14 cellular contexts compared by ENCODE assay signal in the genomic region with DNA sequence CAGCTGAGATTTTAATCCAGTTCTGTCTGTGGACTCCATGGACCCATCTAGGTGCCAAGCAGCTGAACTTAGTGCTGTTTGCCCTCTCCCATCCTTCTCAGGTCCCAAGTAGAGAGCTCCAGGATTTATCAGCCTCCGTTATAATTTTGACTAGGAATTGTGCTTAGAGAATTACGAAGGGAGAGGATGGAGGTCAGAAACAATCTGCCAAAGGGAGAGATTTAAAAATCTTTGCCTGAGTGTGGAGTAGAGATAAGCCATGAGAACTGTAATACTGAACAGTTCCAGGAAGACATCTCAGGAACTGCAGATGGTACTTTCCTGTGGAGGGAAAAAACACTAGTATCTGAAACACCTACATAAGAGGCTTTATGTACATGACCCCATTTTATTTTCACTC. TPM values are rescaled to one million over a fixed set of nuclear protein-coding genes. Genes with fewer than 3 reads are reported as not detected.
DNase-seq lines count a peak whose midpoint lies in the region; ATAC-seq lines count a peak whose summit lies in the region.
"Had no signal": no experiment of that assay in that cellular context is flagged by ENCODE, and none has a peak within 500 bp of the region (broad histone marks: within the 10 kb centered on the region; RNA-seq: fewer than 3 reads in every experiment).

No MANE protein-coding gene starts in this region.

- H3K27ac ChIP-seq in CD4-positive, alpha-beta memory T cell (ENCODE audit: low read depth, low read length) = no peak overlapping the region
- H3K27ac ChIP-seq in GM23248 = peak overlapping the region; percentile 20; the same call in 1 of the 2 replicates
- H3K27ac ChIP-seq: left lung, parathyroid adenoma, thoracic aorta had no signal

- no peak for DNase-seq in CD4-positive, alpha-beta memory T cell
- DNase-seq in GM23248 (no peak), SW 1271 (lab: John Stamatoyannopoulos, UW) (no peak)
- no peak for DNase-seq in activated T-helper 2 cell treated with anti-CD3 and anti-CD28 coated beads, Interferon-gamma antibody, Interleukin-2, Interleukin-4, amounts not matched to agents 10 μg/mL and 5 μg/mL and 100 μg/mL, durations not matched to agents 14 hours and 24 hours and 36 hours (ENCODE audit: low spot score)
- no peak for DNase-seq in naive thymus-derived CD8-positive, alpha-beta T cell
- no peak for DNase-seq in stimulated activated CD4-positive, alpha-beta T cell treated with anti-CD3 and anti-CD28 coated beads, Interleukin-15, amount 100 ng/mL, for 24 hours
- DNase-seq: activated CD4-positive, CD25-positive, alpha-beta regulatory T cell; H7; left lung; NCI-H187 treated with DMSO at 0.1 percent for 48 hours had no signal

- H4K20me1 ChIP-seq in GM23248 (ENCODE audit: insufficient read depth) = no peaks in the 10 kb centered on the region

- no peak overlapping the region for H3K9ac ChIP-seq in GM23248
- H3K9ac ChIP-seq: parathyroid adenoma had no signal

- POLR2A ChIA-PET in CD4-positive, alpha-beta memory T cell (lab: Charles Lee; ENCODE audit: partially characterized antibody) = interaction anchor here (2.6 to 4.2 kb wide), 2 partner anchors 28 to 37 kb away, joined by 8 to 22 read pairs; partner anchors contain the start of genes CEP95, DDX5 and POLG2
- POLR2A ChIA-PET in naive thymus-derived CD8-positive, alpha-beta T cell (lab: Charles Lee) = interaction anchor here (1.0 to 1.2 kb wide), 2 partner anchors 9 to 28 kb away, joined by 3 to 4 read pairs; partner anchors contain the start of gene DDX5

- CTCF ChIA-PET in CD4-positive, alpha-beta memory T cell (lab: Charles Lee; ENCODE audit: partially characterized antibody) = interaction anchor here (1.1 to 3.6 kb wide), 6 partner anchors 8 to 212 kb away, joined by 3 to 22 read pairs (median 5); no protein-coding TSS in a partner anchor

- peaks cover 0 to 2% (median 0%) of the 10 kb centered on the region in 4 donors for H3K4me1 Mint-ChIP-seq in CD4-positive, alpha-beta memory T cell
- peaks cover 9% of the 10 kb centered on the region for H3K4me1 Mint-ChIP-seq in activated T-helper 2 cell treated with anti-CD3 and anti-CD28 coated beads, Interferon-gamma antibody, Interleukin-2, Interleukin-4, amounts not matched to agents 10 μg/mL and 5 μg/mL and 100 μg/mL, durations not matched to agents 14 hours and 24 hours and 36 hours (ENCODE audit: low read depth)
- H3K4me1 Mint-ChIP-seq in naive thymus-derived CD8-positive, alpha-beta T cell = peaks cover 0 to 5% (median under 1%) of the 10 kb centered on the region in 4 donors

- in situ Hi-C loops in GM23248 (cut with MboI) = no loop called here

- H3K9me3 ChIP-seq in CD4-positive, alpha-beta memory T cell (ENCODE audit: control insufficient read depth in 1 of 2, low read length in 2 of 2) = no peaks in the 10 kb centered on the region
- H3K9me3 ChIP-seq in GM23248 (ENCODE audit: low read depth) = no peaks in the 10 kb centered on the region
- H3K9me3 ChIP-seq: left lung, thoracic aorta had no signal

- 98 to 100% methylated on average over 2 of the region's 2 CpGs for WGBS in GM23248 (ENCODE audit: low coverage in 1 of 2, low lambda C conversion rate in 2 of 2, missing lambda C conversion rate in 2 of 2), 2 experiments

- no peak overlapping the region for H3K4me2 ChIP-seq in GM23248 (ENCODE audit: unreplicated experiment)

- peaks cover 100% of the 10 kb centered on the region for H3F3A ChIP-seq in GM23248 (ENCODE audit: insufficient read depth)

- peaks cover 20% of the 10 kb centered on the region for H3K79me2 ChIP-seq in GM23248 (ENCODE audit: insufficient read depth)
- H3K79me2 ChIP-seq: parathyroid adenoma had no signal

- peaks cover 82% of the 10 kb centered on the region for H3K36me3 ChIP-seq in CD4-positive, alpha-beta memory T cell (ENCODE audit: insufficient read depth, low read length)
- H3K36me3 ChIP-seq in GM23248 (ENCODE audit: low read depth) = peaks cover 89% of the 10 kb centered on the region

- ATAC-seq in naive thymus-derived CD8-positive, alpha-beta T cell = no peak
- no peak for ATAC-seq in HG02610 (IDR thresholded peaks at IDR 0.05; ENCODE audit: unreplicated experiment)

- H3K9me3 Mint-ChIP-seq in CD4-positive, alpha-beta memory T cell = peaks cover 0 to 1% (median 0%) of the 10 kb centered on the region in 8 donors
- no peaks in the 10 kb centered on the region for H3K9me3 Mint-ChIP-seq in activated T-helper 2 cell treated with anti-CD3 and anti-CD28 coated beads, Interferon-gamma antibody, Interleukin-2, Interleukin-4, amounts not matched to agents 10 μg/mL and 5 μg/mL and 100 μg/mL, durations not matched to agents 14 hours and 24 hours and 36 hours
- H3K9me3 Mint-ChIP-seq in naive thymus-derived CD8-positive, alpha-beta T cell = no peaks in the 10 kb centered on the region

- no peak overlapping the region for H3K4me3 ChIP-seq in CD4-positive, alpha-beta memory T cell (ENCODE audit: low read length in 2 of 2)
- H3K4me3 ChIP-seq in GM23248 = no peak overlapping the region
- H3K4me3 ChIP-seq: left lung, thoracic aorta had no signal

- H2AFZ ChIP-seq in GM23248 = no peak overlapping the region
- H2AFZ ChIP-seq: parathyroid adenoma had no signal

- no peaks in the 10 kb centered on the region for H3K27me3 ChIP-seq in CD4-positive, alpha-beta memory T cell (ENCODE audit: insufficient read depth, low read length)
- no peaks in the 10 kb centered on the region for H3K27me3 ChIP-seq in GM23248 (replicated peaks; ENCODE audit: insufficient read depth)
- H3K27me3 ChIP-seq: left lung had no signal

- intact Hi-C loops in CD4-positive, alpha-beta memory T cell (cut with micrococcal nuclease) = loop anchor here (10.0 kb wide), 1 partner anchor 111 kb away; no protein-coding TSS in a partner anchor
- intact Hi-C loops in activated T-helper 2 cell treated with anti-CD3 and anti-CD28 coated beads, Interferon-gamma antibody, Interleukin-2, Interleukin-4, amounts not matched to agents 10 μg/mL and 5 μg/mL and 100 μg/mL, durations not matched to agents 14 hours and 24 hours and 36 hours (cut with micrococcal nuclease) = no loop called here

- H3K4me1 ChIP-seq in CD4-positive, alpha-beta memory T cell (ENCODE audit: insufficient read depth, low read length) = no peaks in the 10 kb centered on the region
- H3K4me1 ChIP-seq in GM23248 (ENCODE audit: insufficient read depth) = no peaks in the 10 kb centered on the region
- H3K4me1 ChIP-seq: left lung, parathyroid adenoma had no signal

- H3K36me3 Mint-ChIP-seq in CD4-positive, alpha-beta memory T cell = peaks cover 59 to 88% of the 10 kb centered on the region in 2 donors
- peaks cover 74% of the 10 kb centered on the region for H3K36me3 Mint-ChIP-seq in activated T-helper 2 cell treated with anti-CD3 and anti-CD28 coated beads, Interferon-gamma antibody, Interleukin-2, Interleukin-4, amounts not matched to agents 10 μg/mL and 5 μg/mL and 100 μg/mL, durations not matched to agents 14 hours and 24 hours and 36 hours (ENCODE audit: low read depth)
- H3K36me3 Mint-ChIP-seq in naive thymus-derived CD8-positive, alpha-beta T cell = peaks cover 9 to 97% (median 25%) of the 10 kb centered on the region in 3 donors

- no peak overlapping the region for H3K4me3 Mint-ChIP-seq in CD4-positive, alpha-beta memory T cell
- no peak overlapping the region for H3K4me3 Mint-ChIP-seq in activated T-helper 2 cell treated with anti-CD3 and anti-CD28 coated beads, Interferon-gamma antibody, Interleukin-2, Interleukin-4, amounts not matched to agents 10 μg/mL and 5 μg/mL and 100 μg/mL, durations not matched to agents 14 hours and 24 hours and 36 hours (ENCODE audit: low read depth)
- H3K4me3 Mint-ChIP-seq in naive thymus-derived CD8-positive, alpha-beta T cell = no peak overlapping the region
- H3K4me3 Mint-ChIP-seq: activated naive CD8-positive, alpha-beta T cell had no signal

- H3K27ac Mint-ChIP-seq in CD4-positive, alpha-beta memory T cell = peak overlapping the region in 4 of 7 donors; percentile 13 to 48 (median 40)
- peak overlapping the region; percentile 34 for H3K27ac Mint-ChIP-seq in activated T-helper 2 cell treated with anti-CD3 and anti-CD28 coated beads, Interferon-gamma antibody, Interleukin-2, Interleukin-4, amounts not matched to agents 10 μg/mL and 5 μg/mL and 100 μg/mL, durations not matched to agents 14 hours and 24 hours and 36 hours
- peak overlapping the region in 8 of 10 donors; percentile 30 to 81 (median 66) for H3K27ac Mint-ChIP-seq in naive thymus-derived CD8-positive, alpha-beta T cell

- H3K27me3 Mint-ChIP-seq in CD4-positive, alpha-beta memory T cell = no peaks in the 10 kb centered on the region
- no peaks in the 10 kb centered on the region for H3K27me3 Mint-ChIP-seq in activated T-helper 2 cell treated with anti-CD3 and anti-CD28 coated beads, Interferon-gamma antibody, Interleukin-2, Interleukin-4, amounts not matched to agents 10 μg/mL and 5 μg/mL and 100 μg/mL, durations not matched to agents 14 hours and 24 hours and 36 hours (ENCODE audit: low read depth)
- H3K27me3 Mint-ChIP-seq in naive thymus-derived CD8-positive, alpha-beta T cell = no peaks in the 10 kb centered on the region
- H3K27me3 Mint-ChIP-seq: activated naive CD8-positive, alpha-beta T cell had no signal

- H3K9me2 ChIP-seq in GM23248 (ENCODE audit: insufficient read depth) = no peaks in the 10 kb centered on the region

RNA-seq across cellular contexts. Expression of gene CEP95, which starts 27.0 kb away (rescaled TPM):
- total RNA-seq in CD4-positive, alpha-beta memory T cell = 100 to 1,000 TPM; 105 to 108 TPM
- polyA plus RNA-seq in CD4-positive, alpha-beta memory T cell = 10 to 100 TPM in 1 of 2 donors, 1 to 10 TPM in 1; 6.4 to 18.5 TPM
- total RNA-seq in GM23248 (2014; rRNA removed; shearing (Covaris generic)) = 13.2 and 16.8 TPM in 2 replicates
- 14.2 and 17.5 TPM in 2 replicates for polyA plus RNA-seq in GM23248 (2016; fragmentation: Nextera tagmentation; extraction: Ambion mirVana)
- total RNA-seq in activated T-helper 2 cell treated with anti-CD3 and anti-CD28 coated beads, Interferon-gamma antibody, Interleukin-2, Interleukin-4, amounts not matched to agents 10 μg/mL and 5 μg/mL and 100 μg/mL, durations not matched to agents 14 hours and 24 hours and 36 hours = 44.9 and 45.2 TPM in 2 replicates
- total RNA-seq in naive thymus-derived CD8-positive, alpha-beta T cell = 100 to 1,000 TPM; 143 to 153 TPM
- polyA plus RNA-seq in naive thymus-derived CD8-positive, alpha-beta T cell = 10 to 100 TPM in 1 of 3 donors, 1 to 10 TPM in 2; 8.6 to 20.1 (median 9.0) TPM

RNA-seq across cellular contexts. Expression of gene DDX5, which starts 27.7 kb away (rescaled TPM):
- total RNA-seq in CD4-positive, alpha-beta memory T cell = 1,000 to 10,000 TPM; 1,369 to 1,418 TPM
- 1,000 to 10,000 TPM; 1,080 to 1,577 TPM for polyA plus RNA-seq in CD4-positive, alpha-beta memory T cell
- 241 and 303 TPM in 2 replicates for total RNA-seq in GM23248 (2014; rRNA removed; shearing (Covaris generic))
- polyA plus RNA-seq in GM23248 (2016; fragmentation: Nextera tagmentation; extraction: Ambion mirVana) = 595 and 643 TPM in 2 replicates
- 899 and 902 TPM in 2 replicates for total RNA-seq in activated T-helper 2 cell treated with anti-CD3 and anti-CD28 coated beads, Interferon-gamma antibody, Interleukin-2, Interleukin-4, amounts not matched to agents 10 μg/mL and 5 μg/mL and 100 μg/mL, durations not matched to agents 14 hours and 24 hours and 36 hours
- total RNA-seq in naive thymus-derived CD8-positive, alpha-beta T cell = 1,000 to 10,000 TPM; 2,287 to 2,312 TPM
- 1,000 to 10,000 TPM; 1,055 to 1,400 (median 1,067) TPM for polyA plus RNA-seq in naive thymus-derived CD8-positive, alpha-beta T cell

RNA-seq across cellular contexts. Expression of gene POLG2, which starts 36.9 kb away (rescaled TPM):
- 10 to 100 TPM; 57.4 to 60.0 TPM for total RNA-seq in CD4-positive, alpha-beta memory T cell
- polyA plus RNA-seq in CD4-positive, alpha-beta memory T cell = 1 to 10 TPM; 3.0 to 6.7 TPM
- total RNA-seq in GM23248 (2014; rRNA removed; shearing (Covaris generic)) = 3.4 and 3.7 TPM in 2 replicates
- polyA plus RNA-seq in GM23248 (2016; fragmentation: Nextera tagmentation; extraction: Ambion mirVana) = 6.6 and 8.6 TPM in 2 replicates
- 29.6 and 33.8 TPM in 2 replicates for total RNA-seq in activated T-helper 2 cell treated with anti-CD3 and anti-CD28 coated beads, Interferon-gamma antibody, Interleukin-2, Interleukin-4, amounts not matched to agents 10 μg/mL and 5 μg/mL and 100 μg/mL, durations not matched to agents 14 hours and 24 hours and 36 hours
- total RNA-seq in naive thymus-derived CD8-positive, alpha-beta T cell = 10 to 100 TPM; 72.3 to 76.0 TPM
- 1 to 10 TPM; 6.4 to 8.6 (median 7.1) TPM for polyA plus RNA-seq in naive thymus-derived CD8-positive, alpha-beta T cell
